ENCODE assay signal across 8 cellular contexts in genomic region chr19:44499559-44499958, GRCh38. TPM values are rescaled to one million over a fixed set of nuclear protein-coding genes. Genes with fewer than 3 reads are reported as not detected.
DNase-seq lines count a peak whose midpoint lies in the region; ATAC-seq and TF ChIP-seq lines count a peak whose summit lies in the region.

No MANE protein-coding gene starts in this region.

- intact Hi-C loops in Panc1 (cut with micrococcal nuclease; ENCODE audit: unreplicated experiment) (no loop called here), esophagus muscularis mucosa (cut with DNase I) (no loop called here), prostate gland (cut with DNase I) (no loop called here)

- WGBS in esophagus muscularis mucosa: 10% methylated on average over 6 of the region's 6 CpGs
- WGBS in prostate gland: 19% methylated on average over 6 of the region's 6 CpGs

- H3K27me3 ChIP-seq in Panc1 (ENCODE audit: control insufficient read depth, insufficient read depth, low read length) (no peaks in the 10 kb centered on the region), esophagus muscularis mucosa (no peaks in the 10 kb centered on the region), prostate gland (replicated peaks; ENCODE audit: insufficient read depth) (no peaks in the 10 kb centered on the region)

- H3K4me3 ChIP-seq in Panc1 (ENCODE audit: low read depth in 2 of 2, low read length in 2 of 2) (peak overlapping the region; percentile 70 to 78), esophagus muscularis mucosa (peak overlapping the region; percentile 76 to 97 (median 82)), prostate gland (peak overlapping the region; percentile 78 to 86)

- H3K9ac ChIP-seq in ES-I3 (ENCODE audit: low read depth, low read length): peak overlapping the region; percentile 89

- TF ChIP-seq POLR2A in esophagus muscularis mucosa (IDR thresholded peaks at IDR 0.05; ENCODE audit: low read depth) (no peak), prostate gland (IDR thresholded peaks at IDR 0.05) (no peak)

- POLR2A ChIA-PET in Panc1 (lab: Charles Lee): no interaction called here

- no peak for DNase-seq in Panc1 (ENCODE audit: low read depth, low spot score)
- DNase-seq in esophagus muscularis mucosa (ENCODE audit: extremely low spot score): peak; percentile 12
- DNase-seq in prostate gland (ENCODE audit: low spot score): no peak
- DNase-seq in activated CD4-positive, CD25-positive, alpha-beta regulatory T cell (lab: John Stamatoyannopoulos, UW): no peak
- DNase-seq in NCI-H226: no peak
- DNase-seq in COLO668 (lab: John Stamatoyannopoulos, UW; ENCODE audit: unreplicated experiment): no peak

- TF ChIP-seq EP300 in esophagus muscularis mucosa (IDR thresholded peaks at IDR 0.05): no peak

- CTCF ChIA-PET in Panc1 (lab: Charles Lee): no interaction called here

- in situ Hi-C loops in Panc1 (cut with HindIII; ENCODE audit: low pct_unique_long_range_greater_than_20kb, low sequenced_read_pairs): no loop called here

- TSS peak; percentile 71 for BruUV-seq in Panc1 (replicated peaks; lab: Mats Ljungman, UMichigan)

- TF ChIP-seq CTCF in Panc1 (IDR thresholded peaks at IDR 0.05) (no peak), esophagus muscularis mucosa (IDR thresholded peaks at IDR 0.05) (no peak), prostate gland (IDR thresholded peaks at IDR 0.05) (no peak)

- peaks cover 4% of the 10 kb centered on the region; the same call in 1 of the 2 replicates for H3K9me3 ChIP-seq in ES-I3 (ENCODE audit: control insufficient read depth, insufficient read depth, low read length)
- H3K9me3 ChIP-seq in Panc1 (ENCODE audit: control insufficient read depth, insufficient read depth, low read depth, low read length): peaks cover 14% of the 10 kb centered on the region
- H3K9me3 ChIP-seq in esophagus muscularis mucosa: peaks cover 0 to 45% (median 34%) of the 10 kb centered on the region in 4 donors
- H3K9me3 ChIP-seq in prostate gland: no peaks in the 10 kb centered on the region

- H3K4me1 ChIP-seq in ES-I3 (ENCODE audit: insufficient read depth, low read length) (no peaks in the 10 kb centered on the region), Panc1 (ENCODE audit: control insufficient read depth, insufficient read depth, low read length) (no peaks in the 10 kb centered on the region), esophagus muscularis mucosa (peaks cover 11 to 29% (median 20%) of the 10 kb centered on the region in 4 donors), prostate gland (replicated peaks) (peaks cover 6% of the 10 kb centered on the region)

- H3K36me3 ChIP-seq in ES-I3 (ENCODE audit: insufficient read depth, low read length) (peaks cover 4% of the 10 kb centered on the region; the same call in 1 of the 2 replicates), Panc1 (ENCODE audit: control insufficient read depth, insufficient read depth, low read length) (peaks cover 1% of the 10 kb centered on the region; the same call in 1 of the 2 replicates), esophagus muscularis mucosa (peaks cover 28 to 38% (median 37%) of the 10 kb centered on the region in 4 donors), prostate gland (no peaks in the 10 kb centered on the region)

- H3K27ac ChIP-seq in Panc1 (ENCODE audit: low read length) (peak overlapping the region; percentile 83), esophagus muscularis mucosa (replicated peaks in 1 of 4) (peak overlapping the region in 2 of 4 donors; percentile 88), prostate gland (no peak overlapping the region)

- ATAC-seq in Panc1 (no peak), HG02938 (IDR thresholded peaks at IDR 0.05; ENCODE audit: unreplicated experiment) (no peak)

RNA-seq across cellular contexts. Expression of gene ZNF180, which starts 0.8 kb away (rescaled TPM):
- total RNA-seq in Panc1 (2021; ENCODE audit: unreplicated experiment): 6.7 TPM
- polyA plus RNA-seq in Panc1 (2012; ENCODE audit: insufficient read length): 6.3 TPM
- total RNA-seq in esophagus muscularis mucosa: 10 to 100 TPM in 1 of 4 donors, 1 to 10 TPM in 3; 3.8 to 16.5 (median 8.1) TPM
- 10 to 100 TPM in 1 of 2 donors, 1 to 10 TPM in 1; 8.3 to 18.5 TPM for total RNA-seq in prostate gland

RNA-seq across cellular contexts. Expression of gene CEACAM20, which starts 29.9 kb away (rescaled TPM):
- total RNA-seq in Panc1 (2021; ENCODE audit: unreplicated experiment) (not detected), esophagus muscularis mucosa (not detected), prostate gland (1 to 10 TPM in 1 of 2 donors, not detected in 1; 2.6 TPM)
- polyA plus RNA-seq in Panc1 (2012; ENCODE audit: insufficient read length): not detected

RNA-seq across cellular contexts. Expression of gene ZNF229, which starts 51.3 kb away (rescaled TPM):
- total RNA-seq in Panc1 (2021; ENCODE audit: unreplicated experiment) (11.9 TPM), esophagus muscularis mucosa (1 to 10 TPM; 4.1 to 7.2 (median 5.2) TPM), prostate gland (1 to 10 TPM; 6.1 to 7.0 TPM)
- polyA plus RNA-seq in Panc1 (2012; ENCODE audit: insufficient read length): 5.0 TPM
